In the genomic region with DNA sequence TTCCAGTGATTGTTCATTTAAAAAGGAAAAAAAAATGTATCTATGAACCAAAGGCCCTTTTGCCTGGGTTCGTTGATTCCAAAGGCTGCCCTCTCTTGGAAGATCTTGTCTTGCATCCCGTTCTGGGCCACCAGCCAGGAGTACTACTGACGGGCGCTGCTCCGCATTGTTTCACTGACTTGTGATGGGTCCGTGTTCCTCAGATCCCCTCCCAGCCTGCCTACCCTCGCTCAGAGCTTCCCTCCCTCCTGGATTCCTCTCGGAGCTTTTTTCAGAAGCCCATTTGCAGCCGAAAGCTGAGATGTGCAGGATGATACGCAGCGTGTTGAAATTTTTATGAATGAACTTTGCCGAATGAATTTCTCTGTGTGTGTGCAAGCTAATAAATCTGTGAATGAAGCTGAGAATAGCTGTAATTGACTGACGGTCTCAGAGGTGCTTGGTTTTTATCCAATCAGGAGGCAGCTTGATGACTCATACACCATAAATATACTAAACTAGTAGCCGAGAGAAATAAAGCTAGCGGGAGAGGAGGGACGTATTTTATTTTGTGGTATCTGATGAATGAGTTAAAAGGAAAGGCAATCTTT, we compare ENCODE assay signal across 8 cellular contexts. TPM values are rescaled to one million over a fixed set of nuclear protein-coding genes. Genes with fewer than 3 reads are reported as not detected.
DNase-seq lines count a peak whose midpoint lies in the region; FAIRE-seq and TF ChIP-seq lines count a peak whose summit lies in the region.

A gene with protein sequence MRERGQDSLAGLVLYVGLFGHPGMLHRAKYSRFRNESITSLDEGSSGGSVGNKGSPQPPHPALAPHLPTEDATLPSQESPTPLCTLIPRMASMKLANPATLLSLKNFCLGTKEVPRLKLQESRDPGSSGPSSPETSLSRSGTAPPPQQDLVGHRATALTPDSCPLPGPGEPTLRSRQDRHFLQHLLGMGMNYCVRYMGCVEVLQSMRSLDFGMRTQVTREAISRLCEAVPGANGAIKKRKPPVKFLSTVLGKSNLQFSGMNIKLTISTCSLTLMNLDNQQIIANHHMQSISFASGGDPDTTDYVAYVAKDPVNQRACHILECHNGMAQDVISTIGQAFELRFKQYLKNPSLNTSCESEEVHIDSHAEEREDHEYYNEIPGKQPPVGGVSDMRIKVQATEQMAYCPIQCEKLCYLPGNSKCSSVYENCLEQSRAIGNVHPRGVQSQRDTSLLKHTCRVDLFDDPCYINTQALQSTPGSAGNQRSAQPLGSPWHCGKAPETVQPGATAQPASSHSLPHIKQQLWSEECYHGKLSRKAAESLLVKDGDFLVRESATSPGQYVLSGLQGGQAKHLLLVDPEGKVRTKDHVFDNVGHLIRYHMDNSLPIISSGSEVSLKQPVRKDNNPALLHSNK (minus strand): TSS at position 396 of the 590 bp plus-strand sequence. CDS start 904 bp downstream, outside the sequence.

- CTCF ChIA-PET in activated naive CD4-positive, alpha-beta T cell treated with anti-CD3 and anti-CD28 coated beads for 36 hours (lab: Charles Lee): interaction anchor here (0.8 to 5.3 kb wide), 8 partner anchors 12 to 634 kb away, joined by 3 to 61 read pairs (median 4); a partner anchor contains a TSS

- no peaks in the 10 kb centered on the region for H3K27me3 ChIP-seq in kidney epithelial cell (ENCODE audit: control insufficient read depth, insufficient read depth, low read length)

- no peaks in the 10 kb centered on the region for H3K9me3 Mint-ChIP-seq in activated naive CD4-positive, alpha-beta T cell treated with anti-CD3 and anti-CD28 coated beads for 36 hours

- no peaks in the 10 kb centered on the region for H3K36me3 ChIP-seq in kidney epithelial cell (ENCODE audit: control insufficient read depth, insufficient read depth, low read length)

- no peak within 1 kb of the TSS for H3K27ac Mint-ChIP-seq in activated naive CD4-positive, alpha-beta T cell treated with anti-CD3 and anti-CD28 coated beads for 36 hours

- peak; percentile 30 for TF ChIP-seq CTCF in kidney epithelial cell (IDR thresholded peaks at IDR 0.05; ENCODE audit: insufficient read depth, low read length, poor library complexity, severe bottlenecking)

- H3K4me1 Mint-ChIP-seq in activated naive CD4-positive, alpha-beta T cell treated with anti-CD3 and anti-CD28 coated beads for 36 hours (ENCODE audit: low read depth): peaks cover 31% of the 10 kb centered on the region

- H3K27ac ChIP-seq in skin epidermis: peak within 1 kb of the TSS in 3 of 21 experiments; percentile 5 to 36 (median 32)

- peak within 1 kb of the TSS; percentile 56 for H3K4me3 ChIP-seq in kidney epithelial cell (ENCODE audit: low read depth, low read length)
- peak within 1 kb of the TSS; percentile 23 to 43 (median 31) for H3K4me3 ChIP-seq in skin epidermis

- DNase-seq in activated naive CD4-positive, alpha-beta T cell treated with anti-CD3 and anti-CD28 coated beads for 36 hours: peak; percentile 14
- no peak for DNase-seq in activated naive CD4-positive, alpha-beta T cell treated with Interleukin-2 at 50 U/mL for 16 hours
- DNase-seq in HTR-8/SVneo (ENCODE audit: insufficient read length, low spot score): peak; percentile 71
- peak; percentile 18 to 68 for DNase-seq in SHP77 (lab: John Stamatoyannopoulos, UW)
- DNase-seq in dermis microvascular lymphatic vessel endothelial cell (ENCODE audit: low read depth in 2 of 2): peak; percentile 65 to 87
- no peak for DNase-seq in kidney epithelial cell (ENCODE audit: low read depth)
- DNase-seq in OCI-M2 (lab: John Stamatoyannopoulos, UW; ENCODE audit: unreplicated experiment): no peak

- FAIRE-seq in HTR-8/SVneo (lab: Jason Lieb, UNC): peak; percentile 72

- intact Hi-C loops in activated naive CD4-positive, alpha-beta T cell treated with anti-CD3 and anti-CD28 coated beads for 36 hours (cut with micrococcal nuclease): loop anchor here (1.0 to 10.0 kb wide), 3 partner anchors 152 to 1171 kb away; a partner anchor contains a TSS

- H3K27me3 Mint-ChIP-seq in activated naive CD4-positive, alpha-beta T cell treated with anti-CD3 and anti-CD28 coated beads for 36 hours (ENCODE audit: low read depth): peaks cover 52% of the 10 kb centered on the region

- no peaks in the 10 kb centered on the region for H3K36me3 Mint-ChIP-seq in activated naive CD4-positive, alpha-beta T cell treated with anti-CD3 and anti-CD28 coated beads for 36 hours (ENCODE audit: low read depth)

- peak within 1 kb of the TSS; percentile 69 for H3K4me3 Mint-ChIP-seq in activated naive CD4-positive, alpha-beta T cell treated with anti-CD3 and anti-CD28 coated beads for 36 hours

RNA-seq across cellular contexts. Expression of the gene that starts here (rescaled TPM):
- total RNA-seq in activated naive CD4-positive, alpha-beta T cell treated with anti-CD3 and anti-CD28 coated beads for 36 hours: under 1 TPM; 0.21 to 0.25 TPM
- total RNA-seq in dermis microvascular lymphatic vessel endothelial cell (0.25 and 0.51 TPM in 2 replicates), kidney epithelial cell (3.3 and 4.2 TPM in 2 replicates)

Comparison
In these comparisons a context has a peak if more than half of its experiments do, and no peak if none do; other contexts are left out.
1. Peak in DNase-seq in activated naive CD4-positive, alpha-beta T cell treated with anti-CD3 and anti-CD28 coated beads for 36 hours; RNA of the gene not detected or under 1 TPM.
2. Peak in DNase-seq in dermis microvascular lymphatic vessel endothelial cell; RNA of the gene not detected or under 1 TPM.
3. DNase-seq: peak in HTR-8/SVneo (single experiment) and SHP77 (2 of 2); none in activated naive CD4-positive, alpha-beta T cell treated with Interleukin-2 at 50 U/mL for 16 hours (single experiment), kidney epithelial cell (single experiment) and OCI-M2 (single experiment).